ENCODE assay signal across 18 cellular contexts in genomic region chr1:58082596-58082995, GRCh38.
A peak's percentile ranks its signal among the peaks of the same experiment; 100 is the strongest.
DNase-seq lines count a peak whose midpoint lies in the region; ATAC-seq and TF ChIP-seq lines count a peak whose summit lies in the region.
"Had no signal": no experiment of that assay in that cellular context is flagged by ENCODE, and none has a peak within 500 bp of the region (broad histone marks: within the 10 kb centered on the region; RNA-seq: fewer than 3 reads in every experiment).

No MANE protein-coding gene starts in this region.

- no peak for ATAC-seq in T-cell (replicated peaks in 1 of 4)
- ATAC-seq: CD8-positive, alpha-beta T cell had no signal

- peaks cover 2 to 23% of the 10 kb centered on the region in 2 donors for H3K27me3 Mint-ChIP-seq in T-cell

- H3K4me1 ChIP-seq in osteoblast (ENCODE audit: insufficient read depth, low read length) = no peaks in the 10 kb centered on the region
- H3K4me1 ChIP-seq: BLaER1, Caco-2 had no signal

- POLR2A ChIA-PET in T-cell (lab: Charles Lee) = no interaction called here

- H3K4me3 Mint-ChIP-seq in T-cell = no peak overlapping the region
- H3K4me3 Mint-ChIP-seq: B cell; CD4-positive, CD25-positive, alpha-beta regulatory T cell; CD8-positive, alpha-beta T cell had no signal

- H3K27me3 ChIP-seq in WERI-Rb-1 (ENCODE audit: insufficient read depth, low read depth, severe bottlenecking) (no peaks in the 10 kb centered on the region), osteoblast (ENCODE audit: insufficient read depth, low read length) (no peaks in the 10 kb centered on the region)
- H3K27me3 ChIP-seq: BLaER1 had no signal

- H2AFZ ChIP-seq in osteoblast (ENCODE audit: low read length) = no peak overlapping the region
- H2AFZ ChIP-seq: GM23248 had no signal

- CTCF ChIA-PET in T-cell (lab: Charles Lee) = interaction anchor here in 1 of 2 donors (0.7 kb wide), 1 partner anchor 12 kb away, joined by 3 read pairs; no protein-coding TSS in a partner anchor

- peak overlapping the region; percentile 62 for H3K27ac ChIP-seq in WERI-Rb-1
- no peak overlapping the region for H3K27ac ChIP-seq in osteoblast (ENCODE audit: low read depth, low read length)
- H3K27ac ChIP-seq: 22Rv1, BLaER1, C4-2B, GM23248 had no signal

- no peaks in the 10 kb centered on the region for H3K36me3 Mint-ChIP-seq in T-cell
- H3K36me3 Mint-ChIP-seq: CD4-positive, CD25-positive, alpha-beta regulatory T cell; CD8-positive, alpha-beta T cell had no signal

- H3K4me1 Mint-ChIP-seq in T-cell = no peaks in the 10 kb centered on the region
- H3K4me1 Mint-ChIP-seq: B cell; CD4-positive, CD25-positive, alpha-beta regulatory T cell had no signal

- H3K9me3 Mint-ChIP-seq in T-cell = no peaks in the 10 kb centered on the region
- H3K9me3 Mint-ChIP-seq: CD8-positive, alpha-beta T cell had no signal

- DNase-seq in NCI-H2227 treated with DMSO at 0.1 percent for 48 hours (lab: John Stamatoyannopoulos, UW) (peak; percentile 10), NCI-H2227 (lab: John Stamatoyannopoulos, UW; ENCODE audit: unreplicated experiment) (no peak), WERI-Rb-1 (peak; percentile 93), osteoblast (ENCODE audit: insufficient read length, low spot score, missing footprints) (peak; percentile 29), T-cell (no peak), LoVo (ENCODE audit: low spot score) (no peak)
- DNase-seq: Caco-2; CD4-positive, CD25-positive, alpha-beta regulatory T cell; CD8-positive, alpha-beta T cell; DMS153; DND-41; GM23248; H7; HCEC 1CT had no signal

- no peak overlapping the region for H3K4me2 ChIP-seq in osteoblast (ENCODE audit: insufficient read depth, low read length)
- H3K4me2 ChIP-seq: BLaER1 had no signal

- no peak overlapping the region for H3K4me3 ChIP-seq in WERI-Rb-1 (ENCODE audit: low read depth, low read length)
- no peak overlapping the region for H3K4me3 ChIP-seq in osteoblast (ENCODE audit: insufficient read depth, low read length)
- H3K4me3 ChIP-seq: BLaER1, GM23248 had no signal

- no peak overlapping the region for H3K27ac Mint-ChIP-seq in T-cell
- H3K27ac Mint-ChIP-seq: B cell; CD4-positive, CD25-positive, alpha-beta regulatory T cell; CD8-positive, alpha-beta T cell had no signal

- no peaks in the 10 kb centered on the region for H3K79me2 ChIP-seq in osteoblast (ENCODE audit: insufficient read depth, low read length)

- H3K9me3 ChIP-seq in WERI-Rb-1 (ENCODE audit: severe bottlenecking) (no peaks in the 10 kb centered on the region), osteoblast (ENCODE audit: low read depth, low read length) (no peaks in the 10 kb centered on the region)
- H3K9me3 ChIP-seq: BLaER1, Caco-2 had no signal

- TF ChIP-seq CTCF in WERI-Rb-1 (IDR thresholded peaks at IDR 0.05; ENCODE audit: low read depth, low read length) (no peak), osteoblast (IDR thresholded peaks at IDR 0.05; ENCODE audit: extremely low read depth, low read depth, low read length) (no peak)

- no peaks in the 10 kb centered on the region for H3K36me3 ChIP-seq in WERI-Rb-1
- H3K36me3 ChIP-seq in osteoblast (ENCODE audit: insufficient read depth, low read length) = no peaks in the 10 kb centered on the region
- H3K36me3 ChIP-seq: BLaER1 had no signal

- no peaks in the 10 kb centered on the region for H4K20me1 ChIP-seq in osteoblast (ENCODE audit: insufficient read depth, low read length)
- H4K20me1 ChIP-seq: BLaER1 had no signal

Comparison
In these comparisons a context has a peak if more than half of its experiments do, and no peak if none do; other contexts are left out.
1. DNase-seq: peak in NCI-H2227 treated with DMSO at 0.1 percent for 48 hours (single experiment), WERI-Rb-1 (single experiment) and osteoblast (single experiment); none in NCI-H2227 (single experiment), T-cell (0 of 34) and LoVo (single experiment).